Comparison of ENCODE assay signal across 11 cellular contexts in the genomic region with DNA sequence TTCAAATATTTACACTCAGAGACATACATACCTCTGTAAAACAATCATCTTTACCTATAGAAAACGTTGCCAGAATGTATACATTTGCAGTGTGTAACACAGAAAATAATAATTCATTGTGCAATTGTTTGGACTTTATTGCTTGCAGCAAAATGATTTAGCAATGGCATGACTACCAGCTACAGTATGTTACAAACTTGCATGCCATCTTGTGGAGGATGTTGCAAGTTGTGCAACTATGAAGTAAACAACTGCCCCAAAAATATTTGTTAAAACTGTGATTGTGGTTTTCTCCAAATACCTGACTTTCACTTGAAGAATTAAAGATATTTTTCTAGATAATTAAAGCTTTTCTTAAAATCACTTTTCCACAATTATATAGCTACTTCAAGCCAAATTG. TPM values are rescaled to one million over a fixed set of nuclear protein-coding genes. Genes with fewer than 3 reads are reported as not detected.
A peak's percentile ranks its signal among the peaks of the same experiment; 100 is the strongest.
DNase-seq lines count a peak whose midpoint lies in the region; ATAC-seq and TF ChIP-seq lines count a peak whose summit lies in the region.
"Had no signal": no experiment of that assay in that cellular context is flagged by ENCODE, and none has a peak within 500 bp of the region (broad histone marks: within the 10 kb centered on the region; RNA-seq: fewer than 3 reads in every experiment).

No MANE protein-coding gene starts in this region.

- H3K9ac ChIP-seq in trophoblast cell (ENCODE audit: low read length), result no peak overlapping the region

- H2BK5ac ChIP-seq in trophoblast cell (ENCODE audit: low read depth, low read length, poor library complexity), result no peak overlapping the region

- H4K8ac ChIP-seq in trophoblast cell (ENCODE audit: low read depth, low read length), result no peak overlapping the region

- H2AK5ac ChIP-seq in trophoblast cell (ENCODE audit: low read length), result no peak overlapping the region

- H4K91ac ChIP-seq in trophoblast cell (ENCODE audit: low read depth, low read length), result no peak overlapping the region

- no peak overlapping the region for H4K12ac ChIP-seq in trophoblast cell (ENCODE audit: low read depth, low read length)

- H3K79me1 ChIP-seq in trophoblast cell (ENCODE audit: low read length), result peaks cover 3% of the 10 kb centered on the region

- H3K4ac ChIP-seq in trophoblast cell (ENCODE audit: low read depth, low read length), result no peak overlapping the region

- peaks cover 3% of the 10 kb centered on the region for H3K27me3 Mint-ChIP-seq in activated CD4-positive, alpha-beta memory T cell treated with anti-CD3 and anti-CD28 coated beads, Interleukin-2, amount 10 ng/mL, durations not matched to agents 7 days and 5 days
- peaks cover 0 to 15% of the 10 kb centered on the region in 2 donors for H3K27me3 Mint-ChIP-seq in natural killer cell (ENCODE audit: low read depth in 2 of 2)
- H3K27me3 Mint-ChIP-seq: activated CD4-positive, alpha-beta T cell treated with anti-CD3 and anti-CD28 coated beads, Interleukin-2, amount 10 ng/mL, durations not matched to agents 24 days and 14 days had no signal

- DNase-seq in GM06990 (ENCODE audit: extremely low read depth, insufficient read length) (no peak), NCI-H460 (ENCODE audit: extremely low read depth, low read depth) (peak; percentile 20), dorsolateral prefrontal cortex (peak in 1 of 10 donors; percentile 13), trophoblast cell (peak; percentile 51 to 95), natural killer cell (no peak), KG1 (lab: John Stamatoyannopoulos, UW) (no peak)
- no peak for DNase-seq in activated CD4-positive, alpha-beta memory T cell treated with anti-CD3 and anti-CD28 coated beads, Interleukin-2, amount 10 ng/mL, durations not matched to agents 7 days and 5 days
- DNase-seq: activated CD4-positive, alpha-beta T cell treated with anti-CD3 and anti-CD28 coated beads, Interleukin-2, amount 10 ng/mL, durations not matched to agents 24 days and 14 days; stimulated activated naive CD8-positive, alpha-beta T cell treated with anti-CD3 and anti-CD28 coated beads, Interleukin-15, amount 100 ng/mL, for 72 hours had no signal

- H3K27ac Mint-ChIP-seq in activated CD4-positive, alpha-beta memory T cell treated with anti-CD3 and anti-CD28 coated beads, Interleukin-2, amount 10 ng/mL, durations not matched to agents 7 days and 5 days, result no peak overlapping the region
- no peak overlapping the region for H3K27ac Mint-ChIP-seq in natural killer cell
- H3K27ac Mint-ChIP-seq: activated CD4-positive, alpha-beta T cell treated with anti-CD3 and anti-CD28 coated beads, Interleukin-2, amount 10 ng/mL, durations not matched to agents 24 days and 14 days; stimulated activated naive CD8-positive, alpha-beta T cell treated with anti-CD3 and anti-CD28 coated beads, Interleukin-15, amount 100 ng/mL, for 72 hours had no signal

- no peak overlapping the region for H2BK120ac ChIP-seq in trophoblast cell (ENCODE audit: insufficient read depth, low read length, poor library complexity)

- no peak overlapping the region for H3K4me3 Mint-ChIP-seq in activated CD4-positive, alpha-beta memory T cell treated with anti-CD3 and anti-CD28 coated beads, Interleukin-2, amount 10 ng/mL, durations not matched to agents 7 days and 5 days
- no peak overlapping the region for H3K4me3 Mint-ChIP-seq in natural killer cell
- H3K4me3 Mint-ChIP-seq: activated CD4-positive, alpha-beta T cell treated with anti-CD3 and anti-CD28 coated beads, Interleukin-2, amount 10 ng/mL, durations not matched to agents 24 days and 14 days; stimulated activated naive CD8-positive, alpha-beta T cell treated with anti-CD3 and anti-CD28 coated beads, Interleukin-15, amount 100 ng/mL, for 72 hours had no signal

- peaks cover 3 to 7% of the 10 kb centered on the region in 2 experiments for H3K4me1 ChIP-seq in trophoblast cell (ENCODE audit: control insufficient read depth in 1 of 2, insufficient read depth in 2 of 2, low read length in 2 of 2)

- no peaks in the 10 kb centered on the region for H3K4me1 Mint-ChIP-seq in activated CD4-positive, alpha-beta memory T cell treated with anti-CD3 and anti-CD28 coated beads, Interleukin-2, amount 10 ng/mL, durations not matched to agents 7 days and 5 days
- H3K4me1 Mint-ChIP-seq in natural killer cell, result no peaks in the 10 kb centered on the region
- H3K4me1 Mint-ChIP-seq: activated CD4-positive, alpha-beta T cell treated with anti-CD3 and anti-CD28 coated beads, Interleukin-2, amount 10 ng/mL, durations not matched to agents 24 days and 14 days; stimulated activated naive CD8-positive, alpha-beta T cell treated with anti-CD3 and anti-CD28 coated beads, Interleukin-15, amount 100 ng/mL, for 72 hours had no signal

- peak; percentile 12 for TF ChIP-seq CTCF in GM06990 (IDR thresholded peaks at IDR 0.05; ENCODE audit: insufficient read depth, low read length, poor library complexity, severe bottlenecking)
- TF ChIP-seq CTCF in dorsolateral prefrontal cortex (IDR thresholded peaks at IDR 0.05 in 54 of 56, conservative IDR thresholded peaks at IDR 0.05 in 2 of 56; ENCODE audit: low read depth in 1 of 56, partially characterized antibody in 56 of 56), result peak in 54 of 56 donors; percentile 22 to 68 (median 44)
- no peak for TF ChIP-seq CTCF in natural killer cell (IDR thresholded peaks at IDR 0.05)

- H3K27ac ChIP-seq in dorsolateral prefrontal cortex (no peak overlapping the region), trophoblast cell (ENCODE audit: low read depth, low read length) (no peak overlapping the region)
- H3K27ac ChIP-seq: neutrophil had no signal

- no peak for ATAC-seq in GM19023 (IDR thresholded peaks at IDR 0.05; ENCODE audit: unreplicated experiment)
- ATAC-seq in natural killer cell, result no peak
- ATAC-seq: stimulated activated naive CD8-positive, alpha-beta T cell treated with anti-CD3 and anti-CD28 coated beads, Interleukin-15, amount 100 ng/mL, for 72 hours had no signal

- POLR2A ChIA-PET in activated CD4-positive, alpha-beta memory T cell treated with anti-CD3 and anti-CD28 coated beads, Interleukin-2, amount 10 ng/mL, durations not matched to agents 7 days and 5 days (lab: Charles Lee), result no interaction called here

- no peak overlapping the region for H3K18ac ChIP-seq in trophoblast cell (ENCODE audit: low read length)

- no peak overlapping the region for H3K4me2 ChIP-seq in trophoblast cell (ENCODE audit: low read length)

- H3K9me3 Mint-ChIP-seq in activated CD4-positive, alpha-beta memory T cell treated with anti-CD3 and anti-CD28 coated beads, Interleukin-2, amount 10 ng/mL, durations not matched to agents 7 days and 5 days, result no peaks in the 10 kb centered on the region
- no peaks in the 10 kb centered on the region for H3K9me3 Mint-ChIP-seq in natural killer cell
- H3K9me3 Mint-ChIP-seq: activated CD4-positive, alpha-beta T cell treated with anti-CD3 and anti-CD28 coated beads, Interleukin-2, amount 10 ng/mL, durations not matched to agents 24 days and 14 days; stimulated activated naive CD8-positive, alpha-beta T cell treated with anti-CD3 and anti-CD28 coated beads, Interleukin-15, amount 100 ng/mL, for 72 hours had no signal

- no peak overlapping the region for H2BK12ac ChIP-seq in trophoblast cell (ENCODE audit: low read length)

- H3K79me2 ChIP-seq in trophoblast cell (ENCODE audit: control insufficient read depth, insufficient read depth, low read length, poor library complexity), result no peaks in the 10 kb centered on the region

- no peak overlapping the region for H3K14ac ChIP-seq in trophoblast cell (ENCODE audit: low read length)

- H3K27me3 ChIP-seq in GM06990 (replicated peaks; ENCODE audit: control insufficient read depth, insufficient read depth, low read length) (no peaks in the 10 kb centered on the region), dorsolateral prefrontal cortex (no peaks in the 10 kb centered on the region), trophoblast cell (ENCODE audit: insufficient read depth, low read length) (no peaks in the 10 kb centered on the region)

- no peak overlapping the region for H2AFZ ChIP-seq in trophoblast cell (ENCODE audit: insufficient read depth, low read length, poor library complexity)

- no peaks in the 10 kb centered on the region for H3K9me3 ChIP-seq in trophoblast cell (ENCODE audit: insufficient read depth, low read depth, low read length)
- H3K9me3 ChIP-seq: neutrophil had no signal

- H3K23ac ChIP-seq in trophoblast cell (ENCODE audit: low read length), result no peak overlapping the region

- CTCF ChIA-PET in activated CD4-positive, alpha-beta memory T cell treated with anti-CD3 and anti-CD28 coated beads, Interleukin-2, amount 10 ng/mL, durations not matched to agents 7 days and 5 days (lab: Charles Lee), result no interaction called here

- H3K4me3 ChIP-seq in GM06990 (replicated peaks; ENCODE audit: low read depth, low read length) (no peak overlapping the region), dorsolateral prefrontal cortex (no peak overlapping the region), trophoblast cell (ENCODE audit: low read depth, low read length) (no peak overlapping the region)

- H3K36me3 ChIP-seq in GM06990 (ENCODE audit: control insufficient read depth, insufficient read depth, low read length) (no peaks in the 10 kb centered on the region), trophoblast cell (ENCODE audit: control insufficient read depth in 1 of 2, insufficient read depth in 2 of 2, low read length in 2 of 2) (no peaks in the 10 kb centered on the region)
- H3K36me3 ChIP-seq: neutrophil had no signal

- intact Hi-C loops in dorsolateral prefrontal cortex (cut with DNase I), result no loop called here
- intact Hi-C loops in natural killer cell (cut with micrococcal nuclease), result no loop called here

- WGBS in trophoblast cell (ENCODE audit: extremely low coverage, insufficient coverage, insufficient read length), result no CpG with 5 or more reads among the region's 1 CpG

- H3K36me3 Mint-ChIP-seq in activated CD4-positive, alpha-beta memory T cell treated with anti-CD3 and anti-CD28 coated beads, Interleukin-2, amount 10 ng/mL, durations not matched to agents 7 days and 5 days (ENCODE audit: low read depth), result no peaks in the 10 kb centered on the region
- H3K36me3 Mint-ChIP-seq in natural killer cell, result no peaks in the 10 kb centered on the region

RNA-seq across cellular contexts. Expression of a gene that starts 27.1 kb away (rescaled TPM):
- 31.1 and 34.7 TPM in 2 replicates for total RNA-seq in NCI-H460 (2014; rRNA removed; shearing (Covaris generic))
- polyA plus RNA-seq in NCI-H460 (2014; cell fraction: nucleus; rRNA removed), result 5.5 and 14.0 TPM in 2 replicates
- total RNA-seq in dorsolateral prefrontal cortex (not detected), natural killer cell (not detected)
- polyA plus RNA-seq in trophoblast cell (2013), result 0.07 TPM in 2 replicates
- total RNA-seq in activated CD4-positive, alpha-beta memory T cell treated with anti-CD3 and anti-CD28 coated beads, Interleukin-2, amount 10 ng/mL, durations not matched to agents 7 days and 5 days, result not detected
- total RNA-seq: activated CD4-positive, alpha-beta T cell treated with anti-CD3 and anti-CD28 coated beads, Interleukin-2, amount 10 ng/mL, durations not matched to agents 24 days and 14 days had no signal

Comparison
In these comparisons a context has a peak if more than half of its experiments do, and no peak if none do; other contexts are left out.
1. DNase-seq: peak in NCI-H460 (single experiment) and trophoblast cell (2 of 2); none in GM06990 (single experiment), activated CD4-positive, alpha-beta memory T cell treated with anti-CD3 and anti-CD28 coated beads, Interleukin-2, amount 10 ng/mL, durations not matched to agents 7 days and 5 days (single experiment), natural killer cell (single experiment) and KG1 (single experiment).
2. RNA of a gene that starts 27.1 kb away (total RNA-seq): 31.1 to 34.7 TPM in NCI-H460; not detected in dorsolateral prefrontal cortex, not detected in activated CD4-positive, alpha-beta memory T cell treated with anti-CD3 and anti-CD28 coated beads, Interleukin-2, amount 10 ng/mL, durations not matched to agents 7 days and 5 days and not detected in natural killer cell; every median in the first group is over 10 times any median in the second.